In the genomic region with DNA sequence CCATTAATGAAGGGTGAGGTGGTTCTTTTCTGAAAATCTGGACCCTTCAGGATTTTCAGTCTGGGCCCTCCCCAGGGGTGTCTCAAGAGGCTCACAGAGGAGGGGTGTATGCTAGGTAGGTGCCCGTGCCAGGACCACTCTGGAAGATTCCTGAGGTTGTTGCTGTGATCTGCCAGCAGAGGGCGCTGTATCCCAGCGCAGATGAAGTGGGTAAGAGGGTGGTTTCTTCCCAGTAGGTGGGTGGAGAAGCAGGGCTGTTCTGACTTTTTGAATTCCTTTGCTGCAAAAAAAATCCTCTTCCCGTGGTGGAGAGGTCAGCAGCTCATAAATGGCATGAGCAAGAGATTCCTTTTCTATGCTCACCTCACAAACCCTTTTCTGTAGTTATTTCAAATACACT, we compare ENCODE assay signal across 8 cellular contexts. TPM values are rescaled to one million over a fixed set of nuclear protein-coding genes. Genes with fewer than 3 reads are reported as not detected.
DNase-seq lines count a peak whose midpoint lies in the region; ATAC-seq, FAIRE-seq and TF ChIP-seq lines count a peak whose summit lies in the region.

No MANE protein-coding gene starts in this region.

- no peaks in the 10 kb centered on the region for H3K36me3 Mint-ChIP-seq in activated T-helper 1 cell treated with anti-CD3 and anti-CD28 coated beads, Interleukin-12 subunit alpha, Interleukin-12 subunit beta, Interleukin-2, Interleukin-4 antibody, amounts not matched to agents 30 ng/mL and 10 ng/mL and 1 ng/mL, durations not matched to agents 14 hours and 24 hours and 36 hours (ENCODE audit: low read depth)

- 6% methylated on average over 4 of the region's 4 CpGs; no CpG with 5 or more reads in 1 of the 2 experiments for WGBS in H1 (ENCODE audit: extremely low coverage in 1 of 2, insufficient coverage in 1 of 2, insufficient read length in 1 of 2, insufficient replicate concordance in 2 of 2, low coverage in 1 of 2, low lambda C conversion rate in 2 of 2, missing lambda C conversion rate in 1 of 2), 2 experiments

- no peak overlapping the region for H3K56ac ChIP-seq in H1 (replicated peaks; ENCODE audit: insufficient read length, low read depth, low read length)

- TF ChIP-seq CTCF in H1 (IDR thresholded peaks at IDR 0.05; ENCODE audit: control extremely low read depth in 1 of 3, insufficient read depth in 1 of 3, low read depth in 1 of 3, low read length in 3 of 3) (peak; percentile 64 to 76 (median 70)), uterus (IDR thresholded peaks at IDR 0.05) (peak; percentile 63 to 76 (median 69))

- no peak overlapping the region for H2BK120ac ChIP-seq in H1 (replicated peaks; ENCODE audit: low read depth, low read length)

- H2BK12ac ChIP-seq in H1 (ENCODE audit: low read depth, low read length): no peak overlapping the region

- H3K4me1 ChIP-seq in H1 (replicated peaks in 1 of 4; ENCODE audit: control insufficient read depth in 3 of 4, insufficient read depth in 4 of 4, low read length in 3 of 4) (peaks cover 0 to 3% (median 0%) of the 10 kb centered on the region in 4 experiments; a peak in 1 of 7 replicates), uterus (no peaks in the 10 kb centered on the region)

- no peak overlapping the region; the same call in 1 of the 2 replicates for H3K18ac ChIP-seq in H1 (ENCODE audit: extremely low read depth, low read length)

- H2AFZ ChIP-seq in H1 (ENCODE audit: low read length): no peak overlapping the region

- H3K27me3 Mint-ChIP-seq in activated T-helper 1 cell treated with anti-CD3 and anti-CD28 coated beads, Interleukin-12 subunit alpha, Interleukin-12 subunit beta, Interleukin-2, Interleukin-4 antibody, amounts not matched to agents 30 ng/mL and 10 ng/mL and 1 ng/mL, durations not matched to agents 14 hours and 24 hours and 36 hours (ENCODE audit: insufficient read depth): no peaks in the 10 kb centered on the region

- intact Hi-C loops in activated T-helper 1 cell treated with anti-CD3 and anti-CD28 coated beads, Interleukin-12 subunit alpha, Interleukin-12 subunit beta, Interleukin-2, Interleukin-4 antibody, amounts not matched to agents 30 ng/mL and 10 ng/mL and 1 ng/mL, durations not matched to agents 14 hours and 24 hours and 36 hours (cut with micrococcal nuclease): loop anchor here (10.0 kb wide), 1 partner anchor 566 kb away; the partner anchor contains the start of gene SCML2
- intact Hi-C loops in uterus (cut with DNase I; ENCODE audit: low total_unique reads): no loop called here

- H3K23me2 ChIP-seq in H1 (ENCODE audit: low read depth, low read length): no peaks in the 10 kb centered on the region

- peaks cover 0 to 3% of the 10 kb centered on the region in 2 experiments; a peak in 1 of 4 replicates for H3K9me3 ChIP-seq in H1 (ENCODE audit: insufficient read depth in 2 of 2, low read depth in 1 of 2, low read length in 1 of 2)
- H3K9me3 ChIP-seq in uterus: no peaks in the 10 kb centered on the region

- no peak overlapping the region for H2AK5ac ChIP-seq in H1 (ENCODE audit: low read depth, low read length)

- H3K4me3 ChIP-seq in H1 (ENCODE audit: extremely low read depth in 1 of 4, insufficient read depth in 2 of 4, low read depth in 3 of 4, low read length in 4 of 4) (no peak overlapping the region), uterus (no peak overlapping the region)

- peak; percentile 13 for DNase-seq in activated T-helper 1 cell treated with Interleukin-2 at 50 U/mL for 16 hours (ENCODE audit: low read depth)
- no peak for DNase-seq in activated T-helper 1 cell treated with anti-CD3 and anti-CD28 coated beads, Interleukin-12 subunit alpha, Interleukin-12 subunit beta, Interleukin-2, Interleukin-4 antibody, amounts not matched to agents 30 ng/mL and 10 ng/mL and 1 ng/mL, durations not matched to agents 14 hours and 24 hours and 36 hours (ENCODE audit: low spot score)
- peak; percentile 6 for DNase-seq in NCI-H146 treated with DMSO at 0.1 percent for 48 hours (lab: John Stamatoyannopoulos, UW; ENCODE audit: unreplicated experiment)
- peak; percentile 8 to 23 for DNase-seq in activated CD4-positive, alpha-beta T cell treated with anti-CD3 and anti-CD28 coated beads, Interleukin-2, amount 50 U/mL, for 4 hours
- peak; percentile 19 to 55 for DNase-seq in H1 (ENCODE audit: low read depth in 1 of 2, low spot score in 2 of 2)
- DNase-seq in myocyte (ENCODE audit: low read depth): peak; percentile 21
- DNase-seq in uterus: peak; percentile 36 to 47

- H3K4me1 Mint-ChIP-seq in activated T-helper 1 cell treated with anti-CD3 and anti-CD28 coated beads, Interleukin-12 subunit alpha, Interleukin-12 subunit beta, Interleukin-2, Interleukin-4 antibody, amounts not matched to agents 30 ng/mL and 10 ng/mL and 1 ng/mL, durations not matched to agents 14 hours and 24 hours and 36 hours (ENCODE audit: low read depth): no peaks in the 10 kb centered on the region

- no peak for TF ChIP-seq EP300 in H1 (IDR thresholded peaks at IDR 0.05; ENCODE audit: borderline replicate concordance in 1 of 2, low read depth in 2 of 2, low read length in 2 of 2)

- no peak overlapping the region for H2BK15ac ChIP-seq in H1 (ENCODE audit: low read length)

- H3K23ac ChIP-seq in H1 (ENCODE audit: insufficient read length): no peak overlapping the region

- H2BK5ac ChIP-seq in H1 (ENCODE audit: low read depth, low read length): no peak overlapping the region

- no peak overlapping the region for H3K27ac Mint-ChIP-seq in activated T-helper 1 cell treated with anti-CD3 and anti-CD28 coated beads, Interleukin-12 subunit alpha, Interleukin-12 subunit beta, Interleukin-2, Interleukin-4 antibody, amounts not matched to agents 30 ng/mL and 10 ng/mL and 1 ng/mL, durations not matched to agents 14 hours and 24 hours and 36 hours

- no peak overlapping the region for H3K14ac ChIP-seq in H1 (ENCODE audit: insufficient read length)

- H3K36me3 ChIP-seq in H1 (ENCODE audit: control insufficient read depth in 2 of 4, insufficient read depth in 4 of 4, low read length in 3 of 4): no peaks in the 10 kb centered on the region
- no peaks in the 10 kb centered on the region for H3K36me3 ChIP-seq in uterus

- no peak overlapping the region for H3K4me2 ChIP-seq in H1 (ENCODE audit: insufficient read depth in 1 of 2, low read depth in 2 of 2, low read length in 2 of 2)

- no peaks in the 10 kb centered on the region for H3K9me3 Mint-ChIP-seq in activated T-helper 1 cell treated with anti-CD3 and anti-CD28 coated beads, Interleukin-12 subunit alpha, Interleukin-12 subunit beta, Interleukin-2, Interleukin-4 antibody, amounts not matched to agents 30 ng/mL and 10 ng/mL and 1 ng/mL, durations not matched to agents 14 hours and 24 hours and 36 hours

- H3K27me3 ChIP-seq in H1 (replicated peaks in 1 of 4; ENCODE audit: control insufficient read depth in 3 of 4, extremely low read depth in 1 of 4, insufficient read depth in 3 of 4, low read length in 3 of 4) (no peaks in the 10 kb centered on the region), uterus (no peaks in the 10 kb centered on the region)

- H3K4me3 Mint-ChIP-seq in activated T-helper 1 cell treated with anti-CD3 and anti-CD28 coated beads, Interleukin-12 subunit alpha, Interleukin-12 subunit beta, Interleukin-2, Interleukin-4 antibody, amounts not matched to agents 30 ng/mL and 10 ng/mL and 1 ng/mL, durations not matched to agents 14 hours and 24 hours and 36 hours: no peak overlapping the region

- no peak overlapping the region for H3K27ac ChIP-seq in H1 (ENCODE audit: low read depth, low read length)
- no peak overlapping the region for H3K27ac ChIP-seq in uterus

- TF ChIP-seq POLR2A in H1 (IDR thresholded peaks at IDR 0.05; ENCODE audit: control extremely low read depth in 1 of 2, low read depth in 2 of 2, low read length in 2 of 2): no peak
- TF ChIP-seq POLR2A in uterus (IDR thresholded peaks at IDR 0.05): no peak

- no peaks in the 10 kb centered on the region for H3K79me1 ChIP-seq in H1 (ENCODE audit: low read depth, low read length)

- peak; percentile 72 to 76 for TF ChIP-seq RAD21 in H1 (IDR thresholded peaks at IDR 0.05 in 1 of 2, conservative IDR thresholded peaks at IDR 0.05 in 1 of 2; ENCODE audit: low read depth in 2 of 2, low read length in 2 of 2)

- FAIRE-seq in H1 (lab: Jason Lieb, UNC): no peak

- H3K9ac ChIP-seq in H1 (replicated peaks in 1 of 4; ENCODE audit: extremely low read depth in 1 of 4, low read depth in 3 of 4, low read length in 3 of 4): no peak overlapping the region

- no peak overlapping the region for H4K8ac ChIP-seq in H1 (ENCODE audit: extremely low read depth, insufficient read depth, low read length)

- H4K5ac ChIP-seq in H1 (ENCODE audit: insufficient read length, low read depth, low read length): no peak overlapping the region

- no peaks in the 10 kb centered on the region for H3K79me2 ChIP-seq in H1 (ENCODE audit: control insufficient read depth in 1 of 2, insufficient read depth in 2 of 2, low read length in 2 of 2)

- H3K4ac ChIP-seq in H1 (replicated peaks; ENCODE audit: insufficient read length, low read depth, low read length): no peak overlapping the region

- no peaks in the 10 kb centered on the region for H4K20me1 ChIP-seq in H1 (replicated peaks in 1 of 2; ENCODE audit: control insufficient read depth in 1 of 2, insufficient read depth in 2 of 2, low read length in 2 of 2)

- no peak for ATAC-seq in GM18502 (IDR thresholded peaks at IDR 0.05; ENCODE audit: poor library complexity, unreplicated experiment)

- H2BK20ac ChIP-seq in H1 (ENCODE audit: low read length): no peak overlapping the region

- no peak overlapping the region for H4K91ac ChIP-seq in H1 (replicated peaks; ENCODE audit: insufficient read length, low read length)

- POLR2A ChIA-PET in H1 (lab: Charles Lee; ENCODE audit: partially characterized antibody): no interaction called here

- CTCF ChIA-PET in H1 (lab: Charles Lee; ENCODE audit: partially characterized antibody): interaction anchor here (0.9 to 2.4 kb wide), 17 partner anchors 9 to 456 kb away, joined by 3 to 11 read pairs (median 4); no protein-coding TSS in a partner anchor

RNA-seq across cellular contexts. Expression of gene SCML1, which starts 51.1 kb away (rescaled TPM):
- total RNA-seq in activated T-helper 1 cell treated with anti-CD3 and anti-CD28 coated beads, Interleukin-12 subunit alpha, Interleukin-12 subunit beta, Interleukin-2, Interleukin-4 antibody, amounts not matched to agents 30 ng/mL and 10 ng/mL and 1 ng/mL, durations not matched to agents 14 hours and 24 hours and 36 hours: 1.1 and 1.4 TPM in 2 replicates
- total RNA-seq in H1 (2021; fragmentation: NEBNext Ultra II Directional; extraction: Animal tissue kit (Norgen Biotek cat#: 25700)): 2.0 and 2.5 TPM in 2 replicates
- polyA plus RNA-seq in H1 (2011; rRNA removed): 1.4 and 2.2 TPM in 2 replicates
- polyA plus RNA-seq in H1 (2011; cell fraction: cytosol; rRNA removed): 2.6 TPM
- 2.4 TPM for polyA plus RNA-seq in H1 (2011; cell fraction: nucleus; rRNA removed)
- 1.1 to 1.7 TPM (median 1.5 TPM) in 4 replicates for polyA plus RNA-seq in H1 (2012, experiment 1 of 2)
- 0.09 TPM for polyA plus RNA-seq in H1 (2012, experiment 2 of 2)
- 4.3 TPM for polyA plus RNA-seq in H1 (2013, experiment 1 of 2)
- polyA plus RNA-seq in H1 (2013, experiment 2 of 2): 4.3 TPM
- 3.2 and 3.4 TPM in 2 replicates for polyA minus RNA-seq in H1 (2011; rRNA and poly(A)+ RNA removed)
- not detected for polyA minus RNA-seq in H1 (2011; cell fraction: cytosol; rRNA and poly(A)+ RNA removed)
- polyA minus RNA-seq in H1 (2011; cell fraction: nucleus; rRNA and poly(A)+ RNA removed): 1.7 TPM
- total RNA-seq in myocyte: 7.2 and 11.2 TPM in 2 replicates
- 4.2 TPM for polyA plus RNA-seq in myocyte (2012)
- 10 to 100 TPM; 14.1 to 40.2 (median 21.7) TPM for total RNA-seq in uterus
